In genomic region chr7:117164578-117164977, GRCh38 we compare ENCODE assay signal across 15 cellular contexts.
DNase-seq lines count a peak whose midpoint lies in the region; TF ChIP-seq lines count a peak whose summit lies in the region.
"Had no signal": no experiment of that assay in that cellular context is flagged by ENCODE, and none has a peak within 500 bp of the region (broad histone marks: within the 10 kb centered on the region; RNA-seq: fewer than 3 reads in every experiment).

No MANE protein-coding gene starts in this region.

- no peaks in the 10 kb centered on the region for H3K4me1 Mint-ChIP-seq in T-helper 2 cell treated with Interferon-gamma antibody and Interleukin-4, amounts not matched to agents 5 μg/mL and 100 μg/mL, for 36 hours (ENCODE audit: low read depth)

- H3K27me3 ChIP-seq in GM23248 (replicated peaks; ENCODE audit: insufficient read depth), result no peaks in the 10 kb centered on the region
- H3K27me3 ChIP-seq: right lobe of liver, stomach had no signal

- peaks cover 15% of the 10 kb centered on the region for H3F3A ChIP-seq in GM23248 (ENCODE audit: insufficient read depth)

- H3K4me3 Mint-ChIP-seq in T-helper 2 cell treated with Interferon-gamma antibody and Interleukin-4, amounts not matched to agents 5 μg/mL and 100 μg/mL, for 36 hours, result no peak overlapping the region

- in situ Hi-C loops in GM23248 (cut with MboI) (no loop called here), astrocyte of the spinal cord (cut with HindIII; ENCODE audit: low sequenced_read_pairs) (no loop called here)

- peak overlapping the region; percentile 73 for H3K27ac ChIP-seq in GM23248
- H3K27ac ChIP-seq: right lobe of liver, SK-N-MC, stomach had no signal

- peak overlapping the region; percentile 20; the same call in 1 of the 2 replicates for H3K9ac ChIP-seq in GM23248

- no peak overlapping the region for H3K27ac Mint-ChIP-seq in T-helper 2 cell treated with Interferon-gamma antibody and Interleukin-4, amounts not matched to agents 5 μg/mL and 100 μg/mL, for 36 hours

- TF ChIP-seq CTCF in AG09309 (IDR thresholded peaks at IDR 0.05; ENCODE audit: control insufficient read depth, insufficient read depth, low read depth, low read length, missing control alignments) (no peak), astrocyte of the spinal cord (IDR thresholded peaks at IDR 0.05; ENCODE audit: low read depth, low read length) (no peak)

- no peaks in the 10 kb centered on the region for H4K20me1 ChIP-seq in GM23248 (ENCODE audit: insufficient read depth)

- 0% methylated on average over 2 of the region's 2 CpGs for WGBS in GM23248 (ENCODE audit: low coverage in 1 of 2, low lambda C conversion rate in 2 of 2, missing lambda C conversion rate in 2 of 2), 2 experiments

- no peak overlapping the region for H3K4me3 ChIP-seq in AG09309 (ENCODE audit: control insufficient read depth, low read depth, low read length)
- H3K4me3 ChIP-seq in GM23248, result peak overlapping the region; percentile 13
- H3K4me3 ChIP-seq in astrocyte of the spinal cord (ENCODE audit: low read depth, low read length), result no peak overlapping the region
- H3K4me3 ChIP-seq: right lobe of liver, SK-N-MC, stomach had no signal

- no peaks in the 10 kb centered on the region for H3K36me3 ChIP-seq in GM23248 (ENCODE audit: low read depth)
- H3K36me3 ChIP-seq: right lobe of liver, stomach had no signal

- H3K4me2 ChIP-seq in GM23248 (ENCODE audit: unreplicated experiment), result peak overlapping the region; percentile 38

- no peaks in the 10 kb centered on the region for H3K9me3 ChIP-seq in GM23248 (ENCODE audit: low read depth)
- H3K9me3 ChIP-seq: right lobe of liver, stomach had no signal

- peaks cover 23% of the 10 kb centered on the region for H3K4me1 ChIP-seq in GM23248 (ENCODE audit: insufficient read depth)
- H3K4me1 ChIP-seq: right lobe of liver, stomach had no signal

- DNase-seq in AG09309 (ENCODE audit: low read depth) (peak; percentile 76), GM23248 (peak; percentile 91), astrocyte of the spinal cord (ENCODE audit: low read depth, low spot score) (peak; percentile 64), iris pigment epithelial cell (ENCODE audit: low read depth) (peak; percentile 61), SK-N-DZ (ENCODE audit: low spot score) (no peak), activated T-cell treated with anti-CD3 and anti-CD28 coated beads for 4 hours (no peak)
- DNase-seq in T-helper 2 cell treated with Interferon-gamma antibody and Interleukin-4, amounts not matched to agents 5 μg/mL and 100 μg/mL, for 36 hours (ENCODE audit: low spot score), result no peak
- DNase-seq in stimulated activated CD4-positive, alpha-beta T cell treated with anti-CD3 and anti-CD28 coated beads, Interleukin-15, amount 100 ng/mL, for 24 hours, result no peak
- DNase-seq: GDM1, NCI-H1417, NCI-H526 treated with DMSO at 0.1 percent for 48 hours, nucleus accumbens, right lobe of liver, stomach had no signal

- no peaks in the 10 kb centered on the region for H3K27me3 Mint-ChIP-seq in T-helper 2 cell treated with Interferon-gamma antibody and Interleukin-4, amounts not matched to agents 5 μg/mL and 100 μg/mL, for 36 hours (ENCODE audit: low read depth)

- H3K9me3 Mint-ChIP-seq in T-helper 2 cell treated with Interferon-gamma antibody and Interleukin-4, amounts not matched to agents 5 μg/mL and 100 μg/mL, for 36 hours, result no peaks in the 10 kb centered on the region

- no peaks in the 10 kb centered on the region for H3K79me2 ChIP-seq in GM23248 (ENCODE audit: insufficient read depth)

- H3K36me3 Mint-ChIP-seq in T-helper 2 cell treated with Interferon-gamma antibody and Interleukin-4, amounts not matched to agents 5 μg/mL and 100 μg/mL, for 36 hours (ENCODE audit: low read depth), result no peaks in the 10 kb centered on the region

- H3K9me2 ChIP-seq in GM23248 (ENCODE audit: insufficient read depth), result no peaks in the 10 kb centered on the region

- no peak overlapping the region for H2AFZ ChIP-seq in GM23248

Comparison
In these comparisons a context has a peak if more than half of its experiments do, and no peak if none do; other contexts are left out.
1. DNase-seq: peak in AG09309 (single experiment), GM23248 (single experiment), astrocyte of the spinal cord (single experiment) and iris pigment epithelial cell (single experiment); none in SK-N-DZ (single experiment), T-helper 2 cell treated with Interferon-gamma antibody and Interleukin-4, amounts not matched to agents 5 μg/mL and 100 μg/mL, for 36 hours (single experiment), stimulated activated CD4-positive, alpha-beta T cell treated with anti-CD3 and anti-CD28 coated beads, Interleukin-15, amount 100 ng/mL, for 24 hours (single experiment) and activated T-cell treated with anti-CD3 and anti-CD28 coated beads for 4 hours (single experiment).